Comparison of ENCODE assay signal across 26 cellular contexts in the genomic region with DNA sequence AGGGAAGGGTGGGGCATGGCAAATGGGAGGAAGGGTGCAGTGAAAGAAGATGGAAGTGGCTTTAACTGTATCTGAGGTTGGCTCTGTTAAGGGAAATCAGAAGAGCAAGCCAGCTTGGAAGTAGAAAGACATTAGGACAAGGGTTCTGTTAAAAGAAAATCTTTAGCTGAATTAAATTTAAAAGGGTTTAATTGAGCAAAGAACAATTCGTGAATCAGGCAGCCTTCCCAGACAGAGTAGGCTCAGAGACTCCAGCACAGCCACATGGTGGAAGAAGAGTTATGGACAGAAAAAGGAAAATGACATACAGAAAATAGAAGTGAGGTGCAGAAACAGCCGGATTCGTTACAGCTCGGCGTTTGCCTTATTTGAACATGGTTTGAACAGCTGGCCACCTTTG. TPM values are rescaled to one million over a fixed set of nuclear protein-coding genes. Genes with fewer than 3 reads are reported as not detected.
A peak's percentile ranks its signal among the peaks of the same experiment; 100 is the strongest.
DNase-seq lines count a peak whose midpoint lies in the region; ATAC-seq, FAIRE-seq and TF ChIP-seq lines count a peak whose summit lies in the region.
"Had no signal": no experiment of that assay in that cellular context is flagged by ENCODE, and none has a peak within 500 bp of the region (broad histone marks: within the 10 kb centered on the region; RNA-seq: fewer than 3 reads in every experiment).

No MANE protein-coding gene starts in this region.

- TF ChIP-seq CTCF in dorsolateral prefrontal cortex (IDR thresholded peaks at IDR 0.05 in 54 of 56, conservative IDR thresholded peaks at IDR 0.05 in 2 of 56; ENCODE audit: low read depth in 1 of 56, partially characterized antibody in 56 of 56) (peak in 2 of 56 donors; percentile 7 to 19), psoas muscle (IDR thresholded peaks at IDR 0.05) (no peak)

- H3K4me1 ChIP-seq in SJCRH30 (peaks cover 25% of the 10 kb centered on the region), psoas muscle (peaks cover 46% of the 10 kb centered on the region), small intestine (ENCODE audit: control insufficient read depth in 2 of 2, insufficient read depth in 1 of 2, low read depth in 1 of 2, low read length in 1 of 2) (no peaks in the 10 kb centered on the region)

- H3K27ac ChIP-seq in SJCRH30: 0 out of 2 replicates have a peak overlapping the region, but pooled peaks have one; percentile 21
- H3K27ac ChIP-seq in dorsolateral prefrontal cortex: peak overlapping the region in 58 of 59 donors; percentile 22 to 100 (median 96)
- peak overlapping the region; percentile 84 for H3K27ac ChIP-seq in psoas muscle
- H3K27ac ChIP-seq in small intestine (ENCODE audit: low read depth in 1 of 2, low read length in 1 of 2): no peak overlapping the region
- H3K27ac ChIP-seq: BLaER1 treated with 17β-estradiol and CSF1 and Interleukin-3, amounts not matched to agents 10 nM and 100 nM; PC-9 had no signal

- H3K27me3 ChIP-seq in SJCRH30: no peaks in the 10 kb centered on the region
- H3K27me3 ChIP-seq in dorsolateral prefrontal cortex: no peaks in the 10 kb centered on the region
- no peaks in the 10 kb centered on the region for H3K27me3 ChIP-seq in psoas muscle (ENCODE audit: insufficient read depth in 3 of 3, low read length in 2 of 3)
- no peaks in the 10 kb centered on the region for H3K27me3 ChIP-seq in small intestine (ENCODE audit: control insufficient read depth in 2 of 2, insufficient read depth in 2 of 2, low read length in 2 of 2)
- H3K27me3 ChIP-seq: BLaER1 treated with 17β-estradiol and CSF1 and Interleukin-3, amounts not matched to agents 10 nM and 100 nM had no signal

- intact Hi-C loops in dorsolateral prefrontal cortex (cut with DNase I) (loop anchor here in 1 of 2 donors (5.0 kb wide), 1 partner anchor 33 kb away; no protein-coding TSS in a partner anchor), psoas muscle (cut with DNase I) (loop anchor here in 1 of 2 donors (5.0 kb wide), 1 partner anchor 42 kb away; a partner anchor contains a TSS)

- no peak for ATAC-seq in psoas muscle
- ATAC-seq: SK-N-SH treated with all-trans-retinoic acid at 6 μM for 48 hours had no signal

- H3K4me3 ChIP-seq in SJCRH30 (no peak overlapping the region), dorsolateral prefrontal cortex (no peak overlapping the region), psoas muscle (no peak overlapping the region), small intestine (ENCODE audit: low read depth in 1 of 2, low read length in 2 of 2) (no peak overlapping the region)
- H3K4me3 ChIP-seq: BLaER1 treated with 17β-estradiol and CSF1 and Interleukin-3, amounts not matched to agents 10 nM and 100 nM; PC-9 had no signal

- no peaks in the 10 kb centered on the region for H3K36me3 ChIP-seq in SJCRH30
- H3K36me3 ChIP-seq in psoas muscle (ENCODE audit: insufficient read depth in 1 of 2, low read depth in 1 of 2): no peaks in the 10 kb centered on the region
- no peaks in the 10 kb centered on the region for H3K36me3 ChIP-seq in small intestine (ENCODE audit: control insufficient read depth in 2 of 2, insufficient read depth in 2 of 2, low read length in 2 of 2)
- H3K36me3 ChIP-seq: BLaER1 treated with 17β-estradiol and CSF1 and Interleukin-3, amounts not matched to agents 10 nM and 100 nM had no signal

- no peaks in the 10 kb centered on the region for H3K9me3 ChIP-seq in SJCRH30 (replicated peaks)
- H3K9me3 ChIP-seq in psoas muscle: no peaks in the 10 kb centered on the region
- H3K9me3 ChIP-seq in small intestine (ENCODE audit: control insufficient read depth, low read depth): no peaks in the 10 kb centered on the region
- H3K9me3 ChIP-seq: BLaER1 treated with 17β-estradiol and CSF1 and Interleukin-3, amounts not matched to agents 10 nM and 100 nM had no signal

- WGBS in psoas muscle, 3 donors: 53 to 82% (median 58%) methylated on average over 5 of the region's 5 CpGs
- 88 to 92% (median 89%) methylated on average over 5 of the region's 5 CpGs for WGBS in small intestine, 3 donors

- DNase-seq in SJCRH30 (peak in 1 of 2 experiments; percentile 16), dorsolateral prefrontal cortex (no peak), psoas muscle (no peak), NOMO-1 treated with DMSO at 0.1 percent for 48 hours (lab: John Stamatoyannopoulos, UW; ENCODE audit: unreplicated experiment) (no peak), NCI-H2171 treated with DMSO at 0.1 percent for 48 hours (lab: John Stamatoyannopoulos, UW) (no peak), COLO829 (ENCODE audit: low spot score) (no peak), small intestine (no peak)
- DNase-seq: ACHN; Calu3; CD4-positive, alpha-beta memory T cell; GOT3; HCEC 1CT; KG1; NCI-H1092 treated with DMSO at 0.1 percent for 48 hours; NCI-H1436 treated with DMSO at 0.1 percent for 48 hours; NCI-H1930; NCI-H2227 treated with DMSO at 0.1 percent for 48 hours; NCI-H524; NCI-H774; PC-9; RPMI8226; SHP77 treated with DMSO at 0.1 percent for 48 hours had no signal

- no peak for FAIRE-seq in small intestine (lab: Jason Lieb, UNC)
- FAIRE-seq: G401.6, GM18507 had no signal

RNA-seq across cellular contexts. Expression of a gene that starts 42.0 kb away (rescaled TPM):
- total RNA-seq in SJCRH30 (2014; rRNA removed; shearing (Covaris generic)): 0.91 and 1.1 TPM in 2 replicates
- total RNA-seq in dorsolateral prefrontal cortex: 100 to 1,000 TPM in 44 of 120 experiments, 10 to 100 TPM in 76; 54.6 to 219 (median 93.7) TPM
- 10 to 100 TPM in 3 of 4 donors, 1 to 10 TPM in 1; 1.0 to 14.3 (median 13.3) TPM for total RNA-seq in psoas muscle
- 10 to 100 TPM in 1 of 3 donors, 1 to 10 TPM in 2; 1.4 to 31.7 (median 6.5) TPM for polyA plus RNA-seq in psoas muscle
- polyA plus RNA-seq in small intestine: 1 to 10 TPM in 2 of 3 donors, not detected in 1; 1.1 to 3.3 TPM
- total RNA-seq: Calu3; CD4-positive, alpha-beta memory T cell; PC-9 had no signal
- polyA plus RNA-seq: CD4-positive, alpha-beta memory T cell had no signal

Comparison
In these comparisons a context has a peak if more than half of its experiments do, and no peak if none do; other contexts are left out.
1. H3K27ac ChIP-seq: peak in SJCRH30 (single experiment), dorsolateral prefrontal cortex (58 of 59) and psoas muscle (single experiment); none in small intestine (0 of 2).